14 cellular contexts compared by ENCODE assay signal in the genomic region with DNA sequence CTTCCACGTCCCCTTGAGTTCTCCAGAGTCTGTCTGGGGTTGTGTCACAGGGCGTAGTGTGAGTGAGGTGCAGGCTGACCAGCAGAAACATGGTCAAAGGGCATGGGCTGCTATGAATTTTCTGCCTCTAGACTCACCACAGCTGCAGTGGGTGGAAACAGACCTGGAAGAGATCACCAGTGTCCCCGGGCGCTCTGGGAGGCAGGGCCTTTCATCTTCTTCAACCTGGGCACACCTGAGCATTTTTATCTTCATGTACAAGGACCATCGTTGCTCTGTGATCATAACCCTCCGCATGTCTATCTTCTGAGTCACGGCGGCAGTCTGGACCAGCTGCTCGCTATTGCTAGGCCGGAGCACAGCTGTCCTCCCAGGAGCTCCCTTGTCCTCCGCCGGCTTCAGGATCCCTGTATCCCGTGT. TPM values are rescaled to one million over a fixed set of nuclear protein-coding genes. Genes with fewer than 3 reads are reported as not detected.
DNase-seq lines count a peak whose midpoint lies in the region; ATAC-seq and TF ChIP-seq lines count a peak whose summit lies in the region.
"Had no signal": no experiment of that assay in that cellular context is flagged by ENCODE, and none has a peak within 500 bp of the region (broad histone marks: within the 10 kb centered on the region; RNA-seq: fewer than 3 reads in every experiment).

No MANE protein-coding gene starts in this region.

- no peak overlapping the region for H3K9ac ChIP-seq in endodermal cell (ENCODE audit: extremely low read depth, low read length, poor library complexity, severe bottlenecking)

- no peak overlapping the region for H3K4me3 ChIP-seq in endodermal cell (ENCODE audit: low read length)
- no peak overlapping the region for H3K4me3 ChIP-seq in mucosa of descending colon
- H3K4me3 ChIP-seq in thyroid gland (replicated peaks in 1 of 3): no peak overlapping the region

- H3K27ac Mint-ChIP-seq in endodermal cell: peak overlapping the region; percentile 83
- H3K27ac Mint-ChIP-seq: CD4-positive, alpha-beta T cell had no signal

- H3K4me1 ChIP-seq in endodermal cell (ENCODE audit: control insufficient read depth, insufficient read depth, low read length) (peaks cover 12% of the 10 kb centered on the region), mucosa of descending colon (ENCODE audit: low read depth) (peaks cover 7% of the 10 kb centered on the region), thyroid gland (peaks cover 37% of the 10 kb centered on the region in 2 donors)

- H3K9me3 Mint-ChIP-seq in endodermal cell: no peaks in the 10 kb centered on the region
- H3K9me3 Mint-ChIP-seq: CD4-positive, alpha-beta T cell had no signal

- no peaks in the 10 kb centered on the region for H3K27me3 Mint-ChIP-seq in endodermal cell (ENCODE audit: insufficient read depth)
- H3K27me3 Mint-ChIP-seq: CD4-positive, alpha-beta T cell had no signal

- H3K27me3 ChIP-seq in endodermal cell (ENCODE audit: control insufficient read depth, insufficient read depth, low read length, poor library complexity, severe bottlenecking): no peaks in the 10 kb centered on the region
- H3K27me3 ChIP-seq in thyroid gland: no peaks in the 10 kb centered on the region

- no peak overlapping the region for H3K4me3 Mint-ChIP-seq in endodermal cell
- H3K4me3 Mint-ChIP-seq: CD4-positive, alpha-beta T cell had no signal

- no peak overlapping the region for H3K27ac ChIP-seq in endodermal cell (ENCODE audit: low read depth, low read length)
- H3K27ac ChIP-seq in thyroid gland: peak overlapping the region; percentile 78 to 97 (median 81)

- H3K4me1 Mint-ChIP-seq in endodermal cell: peaks cover 30% of the 10 kb centered on the region

- TF ChIP-seq POLR2A in thyroid gland (IDR thresholded peaks at IDR 0.05): no peak

- intact Hi-C loops in mucosa of descending colon (cut with DNase I, micrococcal nuclease) (no loop called here), thyroid gland (cut with DNase I) (no loop called here)

- DNase-seq in DMS 273 (lab: John Stamatoyannopoulos, UW; ENCODE audit: unreplicated experiment) (peak; percentile 55), DMS 273 treated with DMSO at 0.1 percent for 48 hours (lab: John Stamatoyannopoulos, UW) (no peak), endodermal cell (no peak), mucosa of descending colon (no peak), thyroid gland (peak in 1 of 2 donors; percentile 24), NCI-H2227 (lab: John Stamatoyannopoulos, UW; ENCODE audit: unreplicated experiment) (no peak), KG1 (lab: John Stamatoyannopoulos, UW) (no peak)
- DNase-seq: 8988T; CD4-positive, alpha-beta T cell; NCI-H187; NCI-H524 treated with DMSO at 0.1 percent for 48 hours; nucleus accumbens; stimulated activated naive CD4-positive, alpha-beta T cell treated with Interleukin-2 at 50 U/mL for 16 hours had no signal

- H3K36me3 Mint-ChIP-seq in endodermal cell (ENCODE audit: low read depth): no peaks in the 10 kb centered on the region

- ATAC-seq in mucosa of descending colon: peak; percentile 64
- no peak for ATAC-seq in GM18519 (IDR thresholded peaks at IDR 0.05; ENCODE audit: low FRiP score, unreplicated experiment)

- TF ChIP-seq CTCF in endodermal cell (conservative IDR thresholded peaks at IDR 0.05) (no peak), mucosa of descending colon (IDR thresholded peaks at IDR 0.05) (no peak), thyroid gland (IDR thresholded peaks at IDR 0.05) (no peak)

- WGBS in endodermal cell (ENCODE audit: insufficient coverage in 1 of 2, insufficient read length in 1 of 2), 2 experiments: 95% methylated on average over 12 to 13 of the region's 13 CpGs
- WGBS in thyroid gland, 2 donors: 80 to 83% methylated on average over 13 of the region's 13 CpGs

- H3K36me3 ChIP-seq in endodermal cell (ENCODE audit: control insufficient read depth, insufficient read depth, low read length) (no peaks in the 10 kb centered on the region), mucosa of descending colon (ENCODE audit: low read depth) (no peaks in the 10 kb centered on the region), thyroid gland (no peaks in the 10 kb centered on the region)

- H3K9me3 ChIP-seq in endodermal cell (ENCODE audit: control insufficient read depth, low read length) (no peaks in the 10 kb centered on the region), mucosa of descending colon (no peaks in the 10 kb centered on the region), thyroid gland (no peaks in the 10 kb centered on the region)

RNA-seq across cellular contexts. Expression of a gene that starts 29.6 kb away (rescaled TPM):
- total RNA-seq in endodermal cell (10 to 100 TPM; 25.0 to 28.9 TPM), mucosa of descending colon (10 to 100 TPM; 10.7 to 56.3 (median 22.7) TPM), thyroid gland (100 to 1,000 TPM in 2 of 4 donors, 10 to 100 TPM in 2; 87.7 to 138 (median 101) TPM)
- 47.9 TPM for polyA plus RNA-seq in endodermal cell (2013, experiment 1 of 2)
- polyA plus RNA-seq in endodermal cell (2013, experiment 2 of 2): 44.7 TPM
